18 cellular contexts compared by ENCODE assay signal in the genomic region with DNA sequence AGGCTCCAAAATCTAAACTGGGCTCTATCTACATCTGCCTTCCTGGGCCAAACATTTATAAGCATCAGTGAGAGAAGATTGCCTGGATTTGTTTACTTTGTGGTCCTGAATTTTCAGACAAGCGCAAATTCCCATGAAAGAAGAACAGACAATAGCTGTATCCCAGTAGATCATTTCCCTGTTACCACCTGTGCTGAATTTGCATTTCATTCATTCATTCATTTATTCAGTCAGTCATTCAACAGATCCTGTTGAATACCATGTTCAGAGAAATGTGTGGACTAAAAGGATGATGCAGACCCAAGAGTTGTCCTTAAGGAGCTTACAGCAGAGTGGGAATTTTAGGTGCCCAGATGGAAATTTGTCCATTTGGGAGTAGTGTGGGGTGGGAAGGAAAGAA. TPM values are rescaled to one million over a fixed set of nuclear protein-coding genes. Genes with fewer than 3 reads are reported as not detected.
DNase-seq lines count a peak whose midpoint lies in the region; ATAC-seq and TF ChIP-seq lines count a peak whose summit lies in the region.
"Had no signal": no experiment of that assay in that cellular context is flagged by ENCODE, and none has a peak within 500 bp of the region (broad histone marks: within the 10 kb centered on the region; RNA-seq: fewer than 3 reads in every experiment).

No MANE protein-coding gene starts in this region.

- no peak for ATAC-seq in CD4-positive, CD25-positive, alpha-beta regulatory T cell (ENCODE audit: low read depth in 2 of 2)
- no peak for ATAC-seq in activated T-helper 17 cell treated with anti-CD3 and anti-CD28 coated beads, Interleukin-2, amount 50 U/mL, for 72 hours (replicated peaks)
- no peak for ATAC-seq in GM19324 (IDR thresholded peaks at IDR 0.05; ENCODE audit: low FRiP score, unreplicated experiment)
- ATAC-seq: gastroesophageal sphincter, left colon had no signal

- H3K36me3 ChIP-seq in CD4-positive, CD25-positive, alpha-beta regulatory T cell (ENCODE audit: control insufficient read depth, insufficient read depth, low read length): no peaks in the 10 kb centered on the region
- H3K36me3 ChIP-seq in CD8-positive, alpha-beta memory T cell (ENCODE audit: insufficient read depth, low read length): no peaks in the 10 kb centered on the region
- H3K36me3 ChIP-seq: gastroesophageal sphincter, thyroid gland had no signal

- POLR2A ChIA-PET in CD8-positive, alpha-beta memory T cell (lab: Charles Lee): interaction anchor here (1.4 kb wide), 1 partner anchor 1159 kb away, joined by 3 read pairs; a partner anchor contains a TSS

- H3K9me3 Mint-ChIP-seq in CD4-positive, CD25-positive, alpha-beta regulatory T cell: peaks cover 0 to 2% (median 0%) of the 10 kb centered on the region in 7 donors
- no peaks in the 10 kb centered on the region for H3K9me3 Mint-ChIP-seq in CD8-positive, alpha-beta memory T cell
- no peaks in the 10 kb centered on the region for H3K9me3 Mint-ChIP-seq in activated T-helper 17 cell treated with anti-CD3 and anti-CD28 coated beads, Interleukin-2, amount 50 U/mL, for 72 hours
- H3K9me3 Mint-ChIP-seq in nephron progenitor cell: peaks cover 4% of the 10 kb centered on the region

- TF ChIP-seq CTCF in nephron progenitor cell (IDR thresholded peaks at IDR 0.05): no peak

- no peak for DNase-seq in CD4-positive, CD25-positive, alpha-beta regulatory T cell
- DNase-seq in CD8-positive, alpha-beta memory T cell: no peak
- DNase-seq in nephron progenitor cell: no peak
- no peak for DNase-seq in occipital lobe (lab: John Stamatoyannopoulos, UW)
- DNase-seq in C1 segment of cervical spinal cord (lab: John Stamatoyannopoulos, UW): no peak
- DNase-seq: amygdala, caudate nucleus, erythroblast, left colon, NCI-H1092 treated with DMSO at 0.1 percent for 48 hours, NCI-H2081 treated with DMSO at 0.1 percent for 48 hours, NCI-H510A treated with DMSO at 0.1 percent for 48 hours, SW 1271, thyroid gland had no signal

- peaks cover 6% of the 10 kb centered on the region for H3K4me1 ChIP-seq in CD4-positive, CD25-positive, alpha-beta regulatory T cell (ENCODE audit: control insufficient read depth, insufficient read depth, low read length, poor library complexity, severe bottlenecking)
- peaks cover 11% of the 10 kb centered on the region for H3K4me1 ChIP-seq in CD8-positive, alpha-beta memory T cell (ENCODE audit: insufficient read depth, low read length)

- peaks cover 4% of the 10 kb centered on the region for H3K36me3 Mint-ChIP-seq in CD4-positive, CD25-positive, alpha-beta regulatory T cell
- H3K36me3 Mint-ChIP-seq in CD8-positive, alpha-beta memory T cell: peaks cover 0 to 13% (median 2%) of the 10 kb centered on the region in 3 donors
- peaks cover 44% of the 10 kb centered on the region for H3K36me3 Mint-ChIP-seq in activated T-helper 17 cell treated with anti-CD3 and anti-CD28 coated beads, Interleukin-2, amount 50 U/mL, for 72 hours (ENCODE audit: low read depth)
- H3K36me3 Mint-ChIP-seq in nephron progenitor cell (ENCODE audit: low read depth): peaks cover 33% of the 10 kb centered on the region

- H3K27ac ChIP-seq in CD4-positive, CD25-positive, alpha-beta regulatory T cell (ENCODE audit: insufficient read depth, low read length, poor library complexity, severe bottlenecking): no peak overlapping the region
- no peak overlapping the region for H3K27ac ChIP-seq in CD8-positive, alpha-beta memory T cell (ENCODE audit: low read depth, low read length)
- H3K27ac ChIP-seq: gastroesophageal sphincter, thyroid gland had no signal

- CTCF ChIA-PET in CD8-positive, alpha-beta memory T cell (lab: Charles Lee): no interaction called here

- H3K4me1 Mint-ChIP-seq in CD4-positive, CD25-positive, alpha-beta regulatory T cell: peaks cover 0 to 45% (median 34%) of the 10 kb centered on the region in 4 donors
- peaks cover 23 to 46% (median 40%) of the 10 kb centered on the region in 3 donors for H3K4me1 Mint-ChIP-seq in CD8-positive, alpha-beta memory T cell
- peaks cover 27% of the 10 kb centered on the region for H3K4me1 Mint-ChIP-seq in activated T-helper 17 cell treated with anti-CD3 and anti-CD28 coated beads, Interleukin-2, amount 50 U/mL, for 72 hours
- H3K4me1 Mint-ChIP-seq in nephron progenitor cell: peaks cover 25% of the 10 kb centered on the region

- peak overlapping the region in 2 of 3 donors; percentile 9 to 41 for H3K27ac Mint-ChIP-seq in CD4-positive, CD25-positive, alpha-beta regulatory T cell
- H3K27ac Mint-ChIP-seq in CD8-positive, alpha-beta memory T cell: peak overlapping the region in 2 of 8 donors; percentile 34 to 72
- no peak overlapping the region for H3K27ac Mint-ChIP-seq in activated T-helper 17 cell treated with anti-CD3 and anti-CD28 coated beads, Interleukin-2, amount 50 U/mL, for 72 hours
- no peak overlapping the region for H3K27ac Mint-ChIP-seq in nephron progenitor cell
- H3K27ac Mint-ChIP-seq: mesothelial cell of epicardium had no signal

- peak overlapping the region; percentile 60 to 91 (median 67) for H3K4me3 Mint-ChIP-seq in CD4-positive, CD25-positive, alpha-beta regulatory T cell
- H3K4me3 Mint-ChIP-seq in CD8-positive, alpha-beta memory T cell: peak overlapping the region in 5 of 7 donors; percentile 36 to 90 (median 47)
- peak overlapping the region; percentile 97 for H3K4me3 Mint-ChIP-seq in activated T-helper 17 cell treated with anti-CD3 and anti-CD28 coated beads, Interleukin-2, amount 50 U/mL, for 72 hours
- peak overlapping the region; percentile 60 for H3K4me3 Mint-ChIP-seq in nephron progenitor cell

- no peaks in the 10 kb centered on the region for H3K27me3 Mint-ChIP-seq in CD4-positive, CD25-positive, alpha-beta regulatory T cell
- peaks cover 0 to 4% of the 10 kb centered on the region in 2 donors for H3K27me3 Mint-ChIP-seq in CD8-positive, alpha-beta memory T cell
- no peaks in the 10 kb centered on the region for H3K27me3 Mint-ChIP-seq in activated T-helper 17 cell treated with anti-CD3 and anti-CD28 coated beads, Interleukin-2, amount 50 U/mL, for 72 hours
- H3K27me3 Mint-ChIP-seq in nephron progenitor cell (ENCODE audit: low read depth, poor library complexity): peaks cover 14% of the 10 kb centered on the region

- H3K27me3 ChIP-seq in CD4-positive, CD25-positive, alpha-beta regulatory T cell (ENCODE audit: control insufficient read depth, insufficient read depth, low read length): no peaks in the 10 kb centered on the region
- no peaks in the 10 kb centered on the region for H3K27me3 ChIP-seq in CD8-positive, alpha-beta memory T cell (ENCODE audit: insufficient read depth, low read length, poor library complexity, severe bottlenecking)
- H3K27me3 ChIP-seq: gastroesophageal sphincter, thyroid gland had no signal

- H3K9me3 ChIP-seq in CD4-positive, CD25-positive, alpha-beta regulatory T cell (ENCODE audit: control insufficient read depth in 2 of 2, low read length in 2 of 2): no peaks in the 10 kb centered on the region
- H3K9me3 ChIP-seq in CD8-positive, alpha-beta memory T cell (ENCODE audit: low read length): no peaks in the 10 kb centered on the region
- H3K9me3 ChIP-seq: gastroesophageal sphincter, thyroid gland had no signal

- H3K4me3 ChIP-seq in CD4-positive, CD25-positive, alpha-beta regulatory T cell (ENCODE audit: low read depth, low read length): no peak overlapping the region
- H3K4me3 ChIP-seq in CD8-positive, alpha-beta memory T cell (ENCODE audit: low read length): no peak overlapping the region
- H3K4me3 ChIP-seq: gastroesophageal sphincter, thyroid gland had no signal

RNA-seq across cellular contexts. Expression of a gene that starts 2.2 kb away (rescaled TPM):
- total RNA-seq in CD4-positive, CD25-positive, alpha-beta regulatory T cell: 12.6 TPM
- polyA plus RNA-seq in CD4-positive, CD25-positive, alpha-beta regulatory T cell: 10 to 100 TPM; 24.2 to 35.4 (median 26.9) TPM
- total RNA-seq in CD8-positive, alpha-beta memory T cell: 10 to 100 TPM; 28.3 to 29.0 TPM
- 35.1 TPM for polyA plus RNA-seq in CD8-positive, alpha-beta memory T cell
- 10 to 100 TPM; 34.8 to 42.7 TPM for total RNA-seq in activated T-helper 17 cell treated with anti-CD3 and anti-CD28 coated beads, Interleukin-2, amount 50 U/mL, for 72 hours
- 20.6 TPM for total RNA-seq in occipital lobe

Comparison
In these comparisons a context has a peak if more than half of its experiments do, and no peak if none do; other contexts are left out.
1. H3K27ac Mint-ChIP-seq: peak in CD4-positive, CD25-positive, alpha-beta regulatory T cell (2 of 3); none in activated T-helper 17 cell treated with anti-CD3 and anti-CD28 coated beads, Interleukin-2, amount 50 U/mL, for 72 hours (single experiment) and nephron progenitor cell (single experiment).
2. H3K4me3 Mint-ChIP-seq: peak in every context shown above with its lines; median percentile 97 in activated T-helper 17 cell treated with anti-CD3 and anti-CD28 coated beads, Interleukin-2, amount 50 U/mL, for 72 hours; 67 in CD4-positive, CD25-positive, alpha-beta regulatory T cell; 60 in nephron progenitor cell; 47 in CD8-positive, alpha-beta memory T cell.